In genomic region chr1:150389650-150390049, GRCh38 we compare ENCODE assay signal across 1 cellular context.
TF ChIP-seq lines count a peak whose summit lies in the region.

No MANE protein-coding gene starts in this region.

TF ChIP-seq in GM12878, 131 proteins besides CTCF, POLR2A, EP300 and RAD21:
- TF ChIP-seq MYC (IDR thresholded peaks at IDR 0.05; ENCODE audit: insufficient read depth, insufficient read length, insufficient replicate concordance, low read length, severe bottlenecking) (no peak), TCF7 (IDR thresholded peaks at IDR 0.05; ENCODE audit: borderline replicate concordance) (no peak), SUPT20H (IDR thresholded peaks at IDR 0.05; ENCODE audit: borderline replicate concordance, control insufficient read depth, low read depth, low read length) (no peak), SIN3A (IDR thresholded peaks at IDR 0.05; ENCODE audit: low read depth, low read length) (no peak)
